In genomic region chr19:9941236-9941635, GRCh38 we compare ENCODE assay signal across 20 cellular contexts.
"Had no signal": no experiment of that assay in that cellular context is flagged by ENCODE, and none has a peak within 500 bp of the region (broad histone marks: within the 10 kb centered on the region; RNA-seq: fewer than 3 reads in every experiment).

No MANE protein-coding gene starts in this region.

- H3K36me3 Mint-ChIP-seq: activated naive CD4-positive, alpha-beta T cell treated with anti-CD3 and anti-CD28 coated beads, Interleukin-2, amount 10 ng/mL, durations not matched to agents 7 days and 5 days; natural killer cell had no signal

- H3K27ac Mint-ChIP-seq: activated naive CD4-positive, alpha-beta T cell treated with anti-CD3 and anti-CD28 coated beads, Interleukin-2, amount 10 ng/mL, durations not matched to agents 7 days and 5 days; natural killer cell had no signal

- H3K27ac ChIP-seq: body of pancreas, epithelial cell of prostate, left ventricle myocardium inferior, ovary, psoas muscle, right atrium auricular region, spleen, upper lobe of left lung had no signal

- ATAC-seq: body of pancreas, psoas muscle had no signal

- DNase-seq: activated naive CD4-positive, alpha-beta T cell treated with anti-CD3 and anti-CD28 coated beads, Interleukin-2, amount 10 ng/mL, durations not matched to agents 7 days and 5 days; activated T-cell treated with anti-CD3 and anti-CD28 coated beads, Interleukin-2, amount 50 U/mL, for 1 hour; amygdala; body of pancreas; foreskin melanocyte; glutamatergic neuron; hippocampal formation; kidney glomerular epithelial cell; left ventricle myocardium inferior; midbrain; natural killer cell; ovary; psoas muscle; spleen; stimulated activated CD4-positive, alpha-beta T cell treated with anti-CD3 and anti-CD28 coated beads, Interleukin-4, amount 100 ng/mL, for 24 hours; stimulated activated naive CD4-positive, alpha-beta T cell treated with Interleukin-2 at 50 U/mL for 16 hours; T-helper 1 cell; upper lobe of left lung had no signal

- H3K27me3 ChIP-seq: ovary, right atrium auricular region had no signal

- H3K36me3 ChIP-seq: left ventricle myocardium inferior, ovary, right atrium auricular region, spleen, upper lobe of left lung had no signal

- H3K9me3 ChIP-seq: ovary had no signal

- H3K4me3 ChIP-seq: body of pancreas, left ventricle myocardium inferior, ovary, psoas muscle, right atrium auricular region, spleen, upper lobe of left lung had no signal

- H3K4me3 Mint-ChIP-seq: activated naive CD4-positive, alpha-beta T cell treated with anti-CD3 and anti-CD28 coated beads, Interleukin-2, amount 10 ng/mL, durations not matched to agents 7 days and 5 days; natural killer cell had no signal

- H3K9me3 Mint-ChIP-seq: natural killer cell had no signal
